Comparison of ENCODE assay signal across 16 cellular contexts in genomic region chr3:184505479-184505878, GRCh38.
"Had no signal": no experiment of that assay in that cellular context is flagged by ENCODE, and none has a peak within 500 bp of the region (broad histone marks: within the 10 kb centered on the region; RNA-seq: fewer than 3 reads in every experiment).

No MANE protein-coding gene starts in this region.

- H3K27me3 ChIP-seq: body of pancreas had no signal

- H3K36me3 ChIP-seq: pancreas, transverse colon had no signal

- H3K4me3 ChIP-seq: body of pancreas, mucosa of descending colon, pancreas, transverse colon had no signal

- H3K4me1 ChIP-seq: body of pancreas, pancreas, transverse colon had no signal

- ATAC-seq: body of pancreas; esophagus mucosa; left lobe of liver; mucosa of descending colon; naive thymus-derived CD4-positive, alpha-beta T cell; pancreas; sciatic nerve; stimulated activated naive CD8-positive, alpha-beta T cell treated with anti-CD3 and anti-CD28 coated beads, Interleukin-15, Interleukin-2, amounts not matched to agents 100 U/mL and 50 U/mL, for 24 hours had no signal

- DNase-seq: activated CD4-positive, alpha-beta T cell treated with anti-CD3 and anti-CD28 coated beads, Interleukin-2, amount 50 U/mL, for 1 hour; activated CD8-positive, alpha-beta memory T cell treated with anti-CD3 and anti-CD28 coated beads for 24 hours; activated gamma-delta T cell treated with Interleukin-2 at 50 U/mL for 16 hours; activated naive CD8-positive, alpha-beta T cell treated with anti-CD3 and anti-CD28 coated beads for 36 hours; amygdala; body of pancreas; caudate nucleus; hippocampal formation; mucosa of descending colon; naive thymus-derived CD4-positive, alpha-beta T cell; pancreas; stimulated activated naive CD8-positive, alpha-beta T cell treated with anti-CD3 and anti-CD28 coated beads, Interleukin-15, Interleukin-2, amounts not matched to agents 100 U/mL and 50 U/mL, for 24 hours; transverse colon had no signal

- H3K9me3 ChIP-seq: body of pancreas, pancreas had no signal

- H3K27ac ChIP-seq: body of pancreas, pancreas, transverse colon had no signal
